22 cellular contexts compared by ENCODE assay signal in genomic region chr5:38879091-38879460, GRCh38.
"Had no signal": no experiment of that assay in that cellular context is flagged by ENCODE, and none has a peak within 500 bp of the region (broad histone marks: within the 10 kb centered on the region; RNA-seq: fewer than 3 reads in every experiment).

No MANE protein-coding gene starts in this region.

- H2AFZ ChIP-seq: hepatocyte had no signal

- H3K27ac ChIP-seq: coronary artery, hepatocyte, left ventricle myocardium inferior, lower lobe of right lung, sigmoid colon, skin epidermis, stomach, thoracic aorta, transverse colon had no signal

- H3K9me3 Mint-ChIP-seq: nephron had no signal

- H3K9me3 ChIP-seq: left ventricle myocardium inferior, lower lobe of right lung, sigmoid colon, stomach, thoracic aorta, transverse colon had no signal

- H3K4me1 ChIP-seq: sigmoid colon, stomach, transverse colon had no signal

- H3K36me3 Mint-ChIP-seq: naive B cell had no signal

- H3K79me2 ChIP-seq: hepatocyte had no signal

- H3K27me3 ChIP-seq: hepatocyte, sigmoid colon, stomach, transverse colon had no signal

- H3K27ac Mint-ChIP-seq: naive B cell, nephron had no signal

- H3K4me1 Mint-ChIP-seq: naive B cell, nephron had no signal

- H3K4me3 Mint-ChIP-seq: naive B cell, nephron had no signal

- H3K4me3 ChIP-seq: coronary artery, hepatocyte, left ventricle myocardium inferior, lower lobe of right lung, sigmoid colon, skin epidermis, stomach, thoracic aorta, transverse colon had no signal

- ATAC-seq: left cardiac atrium, lower lobe of right lung had no signal

- H3K4me2 ChIP-seq: hepatocyte had no signal

- FAIRE-seq: kidney had no signal

- DNase-seq: effector CD4-positive, alpha-beta T cell; foreskin melanocyte; head of caudate nucleus; kidney; left cardiac atrium; left ventricle myocardium inferior; lower lobe of right lung; mesendoderm; naive B cell; posterior cingulate gyrus; sigmoid colon; stimulated activated CD4-positive, alpha-beta T cell treated with anti-CD3 and anti-CD28 coated beads, Interleukin-2, amount 100 ng/mL, for 24 hours; stimulated activated CD4-positive, alpha-beta T cell treated with anti-CD3 and anti-CD28 coated beads, Interleukin-4, amount 100 ng/mL, for 4 hours; stimulated activated naive CD4-positive, alpha-beta T cell; stomach; substantia nigra; transverse colon had no signal
